18 cellular contexts compared by ENCODE assay signal in the genomic region with DNA sequence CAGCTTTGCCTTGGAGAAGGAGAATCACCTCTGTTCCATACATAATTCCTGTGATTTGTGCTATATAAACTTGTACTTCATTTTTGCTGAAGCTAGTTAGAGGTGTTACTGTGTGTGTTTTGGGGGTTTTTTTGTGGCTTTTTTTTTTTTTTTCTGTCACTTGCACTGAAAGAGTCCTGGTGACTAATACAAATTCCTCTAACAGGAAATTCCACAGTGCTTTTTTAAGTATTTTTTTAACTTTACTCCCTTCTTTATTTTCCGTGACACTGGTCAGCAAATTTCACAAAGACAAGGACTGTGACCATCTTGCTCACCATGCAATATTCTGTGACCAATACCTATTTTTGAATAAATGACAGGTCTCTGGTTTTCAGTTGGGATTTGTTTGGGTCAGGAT.
DNase-seq lines count a peak whose midpoint lies in the region; ATAC-seq and TF ChIP-seq lines count a peak whose summit lies in the region.
"Had no signal": no experiment of that assay in that cellular context is flagged by ENCODE, and none has a peak within 500 bp of the region (broad histone marks: within the 10 kb centered on the region; RNA-seq: fewer than 3 reads in every experiment).

No MANE protein-coding gene starts in this region.

- peaks cover 15% of the 10 kb centered on the region; the same call in 1 of the 2 replicates for H3K4me1 Mint-ChIP-seq in HFFc6 (ENCODE audit: low read depth)
- H3K4me1 Mint-ChIP-seq in CD8-positive, alpha-beta memory T cell = no peaks in the 10 kb centered on the region
- H3K4me1 Mint-ChIP-seq: activated T-helper 17 cell treated with anti-CD3 and anti-CD28 coated beads, Interleukin-2, amount 50 U/mL, for 72 hours; naive thymus-derived CD8-positive, alpha-beta T cell had no signal

- no peaks in the 10 kb centered on the region for H3K4me1 ChIP-seq in CD8-positive, alpha-beta memory T cell (ENCODE audit: insufficient read depth, low read length)
- H3K4me1 ChIP-seq: BE2C, lower lobe of right lung, testis had no signal

- CTCF ChIA-PET in CD8-positive, alpha-beta memory T cell (lab: Charles Lee) = no interaction called here

- no peak overlapping the region for H3K4me3 ChIP-seq in kidney epithelial cell (ENCODE audit: low read depth, low read length)
- no peak overlapping the region for H3K4me3 ChIP-seq in CD8-positive, alpha-beta memory T cell (ENCODE audit: low read length)
- H3K4me3 ChIP-seq: lower lobe of right lung, testis had no signal

- H3K9me3 Mint-ChIP-seq in HFFc6 = peaks cover 7% of the 10 kb centered on the region
- H3K9me3 Mint-ChIP-seq in CD8-positive, alpha-beta memory T cell = peaks cover 0 to 9% (median 8%) of the 10 kb centered on the region in 5 donors
- H3K9me3 Mint-ChIP-seq: activated T-helper 17 cell treated with anti-CD3 and anti-CD28 coated beads, Interleukin-2, amount 50 U/mL, for 72 hours had no signal

- H3K27me3 ChIP-seq in kidney epithelial cell (ENCODE audit: control insufficient read depth, insufficient read depth, low read length) = no peaks in the 10 kb centered on the region
- no peaks in the 10 kb centered on the region for H3K27me3 ChIP-seq in CD8-positive, alpha-beta memory T cell (ENCODE audit: insufficient read depth, low read length, poor library complexity, severe bottlenecking)
- H3K27me3 ChIP-seq: BE2C, testis had no signal

- no peak overlapping the region for H3K27ac Mint-ChIP-seq in HFFc6
- no peak overlapping the region for H3K27ac Mint-ChIP-seq in CD8-positive, alpha-beta memory T cell
- H3K27ac Mint-ChIP-seq: activated T-helper 17 cell treated with anti-CD3 and anti-CD28 coated beads, Interleukin-2, amount 50 U/mL, for 72 hours; naive thymus-derived CD8-positive, alpha-beta T cell had no signal

- no peaks in the 10 kb centered on the region for H3K36me3 Mint-ChIP-seq in HFFc6 (ENCODE audit: low read depth)
- no peaks in the 10 kb centered on the region for H3K36me3 Mint-ChIP-seq in CD8-positive, alpha-beta memory T cell

- H3K27me3 Mint-ChIP-seq in HFFc6 (ENCODE audit: insufficient read depth) = peaks cover 5% of the 10 kb centered on the region; the same call in 1 of the 2 replicates
- peaks cover 3 to 7% of the 10 kb centered on the region in 2 donors for H3K27me3 Mint-ChIP-seq in CD8-positive, alpha-beta memory T cell

- H3K27ac ChIP-seq in CD8-positive, alpha-beta memory T cell (ENCODE audit: low read depth, low read length) = no peak overlapping the region
- H3K27ac ChIP-seq: lower lobe of right lung, testis had no signal

- H3K4me3 Mint-ChIP-seq in HFFc6 = no peak overlapping the region
- H3K4me3 Mint-ChIP-seq in CD8-positive, alpha-beta memory T cell = no peak overlapping the region
- H3K4me3 Mint-ChIP-seq: activated T-helper 17 cell treated with anti-CD3 and anti-CD28 coated beads, Interleukin-2, amount 50 U/mL, for 72 hours; naive thymus-derived CD8-positive, alpha-beta T cell had no signal

- no peaks in the 10 kb centered on the region for H3K36me3 ChIP-seq in kidney epithelial cell (ENCODE audit: control insufficient read depth, insufficient read depth, low read length)
- H3K36me3 ChIP-seq in CD8-positive, alpha-beta memory T cell (ENCODE audit: insufficient read depth, low read length) = no peaks in the 10 kb centered on the region
- H3K36me3 ChIP-seq: BE2C, lower lobe of right lung had no signal

- POLR2A ChIA-PET in CD8-positive, alpha-beta memory T cell (lab: Charles Lee) = no interaction called here

- no peaks in the 10 kb centered on the region for H3K9me3 ChIP-seq in CD8-positive, alpha-beta memory T cell (ENCODE audit: low read length)
- H3K9me3 ChIP-seq: BE2C, lower lobe of right lung, testis had no signal

- no peak for TF ChIP-seq CTCF in HFFc6 (IDR thresholded peaks at IDR 0.05)
- no peak for TF ChIP-seq CTCF in kidney epithelial cell (IDR thresholded peaks at IDR 0.05; ENCODE audit: insufficient read depth, low read length, poor library complexity, severe bottlenecking)

- peak; percentile 43 for DNase-seq in AG08395 (ENCODE audit: low spot score)
- peak; percentile 2 for DNase-seq in HFFc6
- DNase-seq in astrocyte of the hippocampus (ENCODE audit: low read depth, low spot score) = peak; percentile 46
- peak; percentile 45 for DNase-seq in kidney epithelial cell (ENCODE audit: low read depth)
- DNase-seq in stimulated activated CD8-positive, alpha-beta memory T cell treated with anti-CD3 and anti-CD28 coated beads, Interleukin-4, amount 100 ng/mL, for 48 hours = no peak
- no peak for DNase-seq in CD8-positive, alpha-beta memory T cell
- DNase-seq: activated CD8-positive, alpha-beta memory T cell treated with anti-CD3 and anti-CD28 coated beads for 24 hours; BE2C; lower lobe of right lung; naive thymus-derived CD8-positive, alpha-beta T cell; NCI-H1436; NK-92 treated with Interleukin-12 subunit alpha and Interleukin-12 subunit beta, amount 100 ng/mL, for 24 hours; small intestine; testis had no signal

- no peak for ATAC-seq in HG03520 (IDR thresholded peaks at IDR 0.05; ENCODE audit: unreplicated experiment)
- no peak for ATAC-seq in GM18498 (IDR thresholded peaks at IDR 0.05; ENCODE audit: unreplicated experiment)
- ATAC-seq: activated T-helper 17 cell treated with anti-CD3 and anti-CD28 coated beads, Interleukin-2, amount 50 U/mL, for 72 hours; HCT116; lower lobe of right lung; naive thymus-derived CD8-positive, alpha-beta T cell had no signal

Comparison
In these comparisons a context has a peak if more than half of its experiments do, and no peak if none do; other contexts are left out.
1. DNase-seq: peak in AG08395 (single experiment), HFFc6 (single experiment), astrocyte of the hippocampus (single experiment) and kidney epithelial cell (single experiment); none in stimulated activated CD8-positive, alpha-beta memory T cell treated with anti-CD3 and anti-CD28 coated beads, Interleukin-4, amount 100 ng/mL, for 48 hours (single experiment) and CD8-positive, alpha-beta memory T cell (0 of 5).